Comparison of ENCODE assay signal across 14 cellular contexts in the genomic region with DNA sequence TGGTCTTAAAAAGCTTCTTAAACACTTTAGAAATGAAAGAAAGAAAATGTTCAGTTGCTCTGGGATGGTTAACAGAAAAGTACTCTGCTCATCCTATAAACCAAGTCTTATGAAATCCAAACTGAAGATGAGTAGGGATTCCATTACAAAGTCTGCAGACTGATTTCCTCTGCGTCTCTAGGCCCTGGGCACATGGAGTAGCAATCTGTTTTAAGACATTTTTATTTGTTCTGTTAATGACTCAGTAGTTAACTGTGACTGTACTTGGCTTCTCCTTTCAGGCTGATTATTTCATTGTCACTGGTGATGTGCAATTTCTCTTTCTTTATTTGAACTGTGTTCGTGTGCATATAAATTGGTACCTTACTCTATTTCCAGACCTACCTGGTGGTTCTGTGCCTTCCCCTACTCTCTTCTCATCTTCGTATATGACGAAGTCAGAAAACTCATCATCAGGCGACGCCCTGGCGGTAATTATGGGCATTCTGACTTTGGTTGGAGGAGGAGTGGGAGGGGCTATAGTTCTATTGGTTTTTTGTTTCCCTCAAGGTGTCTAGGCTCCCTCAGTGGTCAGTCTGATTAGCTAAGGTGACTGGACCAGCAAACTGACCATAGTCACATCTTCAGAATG. TPM values are rescaled to one million over a fixed set of nuclear protein-coding genes. Genes with fewer than 3 reads are reported as not detected.
A peak's percentile ranks its signal among the peaks of the same experiment; 100 is the strongest.
DNase-seq lines count a peak whose midpoint lies in the region; ATAC-seq and TF ChIP-seq lines count a peak whose summit lies in the region.
"Had no signal": no experiment of that assay in that cellular context is flagged by ENCODE, and none has a peak within 500 bp of the region (broad histone marks: within the 10 kb centered on the region; RNA-seq: fewer than 3 reads in every experiment).

No MANE protein-coding gene starts in this region.

- H3F3A ChIP-seq in MM.1S (ENCODE audit: insufficient read depth, low read length), result no peaks in the 10 kb centered on the region

- TF ChIP-seq CTCF in cardiac muscle cell (IDR thresholded peaks at IDR 0.05; ENCODE audit: low read depth, low read length) (no peak), dorsolateral prefrontal cortex (IDR thresholded peaks at IDR 0.05 in 54 of 56, conservative IDR thresholded peaks at IDR 0.05 in 2 of 56; ENCODE audit: low read depth in 1 of 56, partially characterized antibody in 56 of 56) (no peak), osteoblast (IDR thresholded peaks at IDR 0.05; ENCODE audit: extremely low read depth, low read depth, low read length) (no peak), MM.1S (IDR thresholded peaks at IDR 0.05; ENCODE audit: low read length) (no peak)

- DNase-seq in cardiac muscle cell (ENCODE audit: low read depth in 1 of 2, low spot score in 1 of 2), result no peak
- no peak for DNase-seq in Right ventricle myocardium superior
- DNase-seq in Karpas-422, result no peak
- DNase-seq in dorsolateral prefrontal cortex, result no peak
- peak; percentile 65 for DNase-seq in osteoblast (ENCODE audit: insufficient read length, low spot score, missing footprints)
- no peak for DNase-seq in stimulated activated CD4-positive, alpha-beta T cell treated with anti-CD3 and anti-CD28 coated beads, Interleukin-4, amount 100 ng/mL, for 24 hours
- DNase-seq in MM.1S, result no peak
- DNase-seq: COR-L47, gastrocnemius medialis, H7, left colon, NCI-H146, nucleus accumbens had no signal

- no peak overlapping the region for H3K4me2 ChIP-seq in Karpas-422 (ENCODE audit: low read depth, low read length, poor library complexity, severe bottlenecking)
- no peak overlapping the region for H3K4me2 ChIP-seq in osteoblast (ENCODE audit: insufficient read depth, low read length)
- no peak overlapping the region for H3K4me2 ChIP-seq in MM.1S (ENCODE audit: low read depth, low read length)

- H3K27ac ChIP-seq in cardiac muscle cell (peak overlapping the region; percentile 95), Karpas-422 (ENCODE audit: low read length) (0 out of 2 replicates have a peak overlapping the region, but pooled peaks have one; percentile 53), dorsolateral prefrontal cortex (peak overlapping the region in 53 of 59 donors; percentile 2 to 84 (median 53)), osteoblast (ENCODE audit: low read depth, low read length) (no peak overlapping the region), MM.1S (ENCODE audit: low read length) (no peak overlapping the region)
- H3K27ac ChIP-seq: gastrocnemius medialis had no signal

- H3K36me3 ChIP-seq in cardiac muscle cell, result peaks cover 87% of the 10 kb centered on the region
- peaks cover 94% of the 10 kb centered on the region for H3K36me3 ChIP-seq in Karpas-422 (ENCODE audit: insufficient read depth, low read length)
- peaks cover 89% of the 10 kb centered on the region for H3K36me3 ChIP-seq in osteoblast (ENCODE audit: insufficient read depth, low read length)
- H3K36me3 ChIP-seq in MM.1S (replicated peaks; ENCODE audit: insufficient read depth, low read length), result no peaks in the 10 kb centered on the region

- no peak overlapping the region for H2AFZ ChIP-seq in Karpas-422 (ENCODE audit: low read length)
- H2AFZ ChIP-seq in osteoblast (ENCODE audit: low read length), result no peak overlapping the region
- H2AFZ ChIP-seq in MM.1S (ENCODE audit: low read length), result no peak overlapping the region

- H3K9me2 ChIP-seq in Karpas-422 (replicated peaks; ENCODE audit: insufficient read depth, low read length) (no peaks in the 10 kb centered on the region), MM.1S (replicated peaks; ENCODE audit: insufficient read depth, low read length) (no peaks in the 10 kb centered on the region)

- H3K4me1 ChIP-seq in cardiac muscle cell (ENCODE audit: low read depth) (peaks cover 59% of the 10 kb centered on the region), Karpas-422 (ENCODE audit: low read length) (no peaks in the 10 kb centered on the region; the same call in 1 of the 2 replicates), osteoblast (ENCODE audit: insufficient read depth, low read length) (no peaks in the 10 kb centered on the region), MM.1S (ENCODE audit: low read length) (no peaks in the 10 kb centered on the region)
- H3K4me1 ChIP-seq: gastrocnemius medialis had no signal

- H3K4me3 ChIP-seq in cardiac muscle cell (no peak overlapping the region), Karpas-422 (ENCODE audit: low read length) (no peak overlapping the region), dorsolateral prefrontal cortex (no peak overlapping the region), osteoblast (ENCODE audit: insufficient read depth, low read length) (no peak overlapping the region), MM.1S (ENCODE audit: low read length) (no peak overlapping the region)
- H3K4me3 ChIP-seq: gastrocnemius medialis had no signal

- no peaks in the 10 kb centered on the region for H3K79me2 ChIP-seq in Karpas-422 (ENCODE audit: low read length)
- H3K79me2 ChIP-seq in osteoblast (ENCODE audit: insufficient read depth, low read length), result no peaks in the 10 kb centered on the region
- no peaks in the 10 kb centered on the region for H3K79me2 ChIP-seq in MM.1S (ENCODE audit: low read length)

- no peak overlapping the region for H3K9ac ChIP-seq in Karpas-422 (ENCODE audit: low read length)
- H3K9ac ChIP-seq in MM.1S (ENCODE audit: low read length), result no peak overlapping the region

- H3K27me3 ChIP-seq in cardiac muscle cell (no peaks in the 10 kb centered on the region), Karpas-422 (ENCODE audit: low read length) (no peaks in the 10 kb centered on the region), dorsolateral prefrontal cortex (no peaks in the 10 kb centered on the region), osteoblast (ENCODE audit: insufficient read depth, low read length) (no peaks in the 10 kb centered on the region), MM.1S (replicated peaks; ENCODE audit: insufficient read depth, low read length) (no peaks in the 10 kb centered on the region)
- H3K27me3 ChIP-seq: gastrocnemius medialis had no signal

- H4K20me1 ChIP-seq in Karpas-422 (ENCODE audit: insufficient read depth, low read depth, low read length), result peaks cover 65% of the 10 kb centered on the region
- H4K20me1 ChIP-seq in osteoblast (ENCODE audit: insufficient read depth, low read length), result peaks cover 4% of the 10 kb centered on the region
- H4K20me1 ChIP-seq in MM.1S (ENCODE audit: insufficient read depth, low read length), result no peaks in the 10 kb centered on the region

- ATAC-seq in Right ventricle myocardium superior (ENCODE audit: poor library complexity) (no peak), GM18519 (IDR thresholded peaks at IDR 0.05; ENCODE audit: low FRiP score, unreplicated experiment) (no peak)
- ATAC-seq: gastrocnemius medialis, left colon had no signal

- H3K9me3 ChIP-seq in cardiac muscle cell (ENCODE audit: low read depth), result no peaks in the 10 kb centered on the region
- no peaks in the 10 kb centered on the region for H3K9me3 ChIP-seq in Karpas-422 (ENCODE audit: low read length)
- H3K9me3 ChIP-seq in osteoblast (ENCODE audit: low read depth, low read length), result no peaks in the 10 kb centered on the region
- H3K9me3 ChIP-seq in MM.1S (replicated peaks; ENCODE audit: insufficient read depth, low read length), result no peaks in the 10 kb centered on the region
- H3K9me3 ChIP-seq: gastrocnemius medialis had no signal

- intact Hi-C loops in Right ventricle myocardium superior (cut with DNase I) (no loop called here), dorsolateral prefrontal cortex (cut with DNase I) (no loop called here)

RNA-seq across cellular contexts. Expression of gene ATP1A1, which starts 30.6 kb away (rescaled TPM):
- total RNA-seq in cardiac muscle cell (754 and 1,350 TPM in 2 replicates), Right ventricle myocardium superior (255 TPM), dorsolateral prefrontal cortex (100 to 1,000 TPM; 225 to 944 (median 658) TPM), osteoblast (120 and 122 TPM in 2 replicates)
- 665 and 1,094 TPM in 2 replicates for polyA plus RNA-seq in cardiac muscle cell
- total RNA-seq in Karpas-422 (2014; rRNA removed; shearing (Covaris generic); ENCODE audit: low replicate concordance), result 931 and 967 TPM in 2 replicates

Comparison
In these comparisons a context has a peak if more than half of its experiments do, and no peak if none do; other contexts are left out.
1. H3K27ac ChIP-seq: peak in cardiac muscle cell (single experiment), Karpas-422 (single experiment) and dorsolateral prefrontal cortex (53 of 59); none in osteoblast (single experiment) and MM.1S (single experiment).